ENCODE assay signal across 8 cellular contexts in genomic region chr12:50282581-50283229, GRCh38. TPM values are rescaled to one million over a fixed set of nuclear protein-coding genes. Genes with fewer than 3 reads are reported as not detected.
DNase-seq lines count a peak whose midpoint lies in the region; ATAC-seq and TF ChIP-seq lines count a peak whose summit lies in the region.

No MANE protein-coding gene starts in this region.

- H3K4me3 Mint-ChIP-seq in activated T-helper 17 cell treated with anti-CD3 and anti-CD28 coated beads, Interleukin-2, amount 50 U/mL, for 72 hours = peak overlapping the region; percentile 91

- H3K36me3 ChIP-seq in cardiac muscle cell (no peaks in the 10 kb centered on the region), psoas muscle (ENCODE audit: insufficient read depth in 1 of 2, low read depth in 1 of 2) (no peaks in the 10 kb centered on the region)

- no peaks in the 10 kb centered on the region for H3K9me3 Mint-ChIP-seq in activated T-helper 17 cell treated with anti-CD3 and anti-CD28 coated beads, Interleukin-2, amount 50 U/mL, for 72 hours

- intact Hi-C loops in psoas muscle (cut with DNase I) = loop anchor here in 1 of 2 donors (5.0 kb wide), 2 partner anchors 35 to 65 kb away; no protein-coding TSS in a partner anchor

- ATAC-seq in HG03460 (IDR thresholded peaks at IDR 0.05; ENCODE audit: unreplicated experiment) (peak; percentile 21), psoas muscle (peak in 3 of 4 donors; percentile 36 to 55 (median 38)), HG03469 (IDR thresholded peaks at IDR 0.05; ENCODE audit: unreplicated experiment) (no peak)
- no peak for ATAC-seq in activated T-helper 17 cell treated with anti-CD3 and anti-CD28 coated beads, Interleukin-2, amount 50 U/mL, for 72 hours (replicated peaks)

- H3K27me3 ChIP-seq in cardiac muscle cell = peaks cover 16% of the 10 kb centered on the region
- no peaks in the 10 kb centered on the region for H3K27me3 ChIP-seq in psoas muscle (ENCODE audit: insufficient read depth in 3 of 3, low read length in 2 of 3)

- H3K9me3 ChIP-seq in cardiac muscle cell (ENCODE audit: low read depth) (no peaks in the 10 kb centered on the region), psoas muscle (no peaks in the 10 kb centered on the region)

- no peaks in the 10 kb centered on the region for H3K36me3 Mint-ChIP-seq in activated T-helper 17 cell treated with anti-CD3 and anti-CD28 coated beads, Interleukin-2, amount 50 U/mL, for 72 hours (ENCODE audit: low read depth)

- H3K27me3 Mint-ChIP-seq in activated T-helper 17 cell treated with anti-CD3 and anti-CD28 coated beads, Interleukin-2, amount 50 U/mL, for 72 hours = no peaks in the 10 kb centered on the region

- TF ChIP-seq CTCF in GM12864 (IDR thresholded peaks at IDR 0.05; ENCODE audit: low read depth, low read length, missing control alignments) = no peak
- no peak for TF ChIP-seq CTCF in cardiac muscle cell (IDR thresholded peaks at IDR 0.05; ENCODE audit: low read depth, low read length)
- TF ChIP-seq CTCF in psoas muscle (IDR thresholded peaks at IDR 0.05) = no peak

- H3K4me3 ChIP-seq in GM12864 (ENCODE audit: low read depth, low read length) (peak overlapping the region; percentile 77), cardiac muscle cell (peak overlapping the region; percentile 73), psoas muscle (peak overlapping the region; percentile 93)

- peaks cover 11% of the 10 kb centered on the region for H3K4me1 Mint-ChIP-seq in activated T-helper 17 cell treated with anti-CD3 and anti-CD28 coated beads, Interleukin-2, amount 50 U/mL, for 72 hours

- 19 to 24% (median 23%) methylated on average over 19 of the region's 19 CpGs for WGBS in psoas muscle, 3 donors

- H3K27ac ChIP-seq in cardiac muscle cell = no peak overlapping the region
- H3K27ac ChIP-seq in psoas muscle = peak overlapping the region; percentile 96

- DNase-seq in GM12864 (ENCODE audit: low read depth) (no peak), cardiac muscle cell (ENCODE audit: low read depth in 1 of 2, low spot score in 1 of 2) (peak in 1 of 2 donors; percentile 29), psoas muscle (no peak), NCI-H146 treated with DMSO at 0.1 percent for 48 hours (lab: John Stamatoyannopoulos, UW; ENCODE audit: unreplicated experiment) (no peak), islet precursor cell (no peak)

- peak overlapping the region; percentile 82 for H3K27ac Mint-ChIP-seq in activated T-helper 17 cell treated with anti-CD3 and anti-CD28 coated beads, Interleukin-2, amount 50 U/mL, for 72 hours

- H3K4me1 ChIP-seq in cardiac muscle cell (ENCODE audit: low read depth) (no peaks in the 10 kb centered on the region), psoas muscle (peaks cover 13% of the 10 kb centered on the region)

RNA-seq across cellular contexts. Expression of gene LIMA1, which starts 0.6 kb away (rescaled TPM):
- total RNA-seq in activated T-helper 17 cell treated with anti-CD3 and anti-CD28 coated beads, Interleukin-2, amount 50 U/mL, for 72 hours = 10 to 100 TPM; 61.8 to 65.7 TPM
- total RNA-seq in cardiac muscle cell = 12.6 and 12.8 TPM in 2 replicates
- 8.9 and 9.9 TPM in 2 replicates for polyA plus RNA-seq in cardiac muscle cell
- total RNA-seq in psoas muscle = 10 to 100 TPM in 3 of 4 donors, 1 to 10 TPM in 1; 8.3 to 25.3 (median 17.5) TPM
- polyA plus RNA-seq in psoas muscle = 1 to 10 TPM; 5.6 to 9.0 (median 8.1) TPM

Comparison
In these comparisons a context has a peak if more than half of its experiments do, and no peak if none do; other contexts are left out.
1. ATAC-seq: peak in HG03460 (single experiment) and psoas muscle (3 of 4); none in activated T-helper 17 cell treated with anti-CD3 and anti-CD28 coated beads, Interleukin-2, amount 50 U/mL, for 72 hours (single experiment) and HG03469 (single experiment).
2. Peak in every context shown above with its lines, with median percentiles within 50 percentile points of each other: H3K4me3 ChIP-seq.